ENCODE assay signal across 1 cellular context in genomic region chr11:60984149-60984548, GRCh38.
TF ChIP-seq lines count a peak whose summit lies in the region.

No MANE protein-coding gene starts in this region.

TF ChIP-seq in HepG2, 621 proteins besides CTCF, POLR2A, EP300 and RAD21:
- TF ChIP-seq, protein P1, sequence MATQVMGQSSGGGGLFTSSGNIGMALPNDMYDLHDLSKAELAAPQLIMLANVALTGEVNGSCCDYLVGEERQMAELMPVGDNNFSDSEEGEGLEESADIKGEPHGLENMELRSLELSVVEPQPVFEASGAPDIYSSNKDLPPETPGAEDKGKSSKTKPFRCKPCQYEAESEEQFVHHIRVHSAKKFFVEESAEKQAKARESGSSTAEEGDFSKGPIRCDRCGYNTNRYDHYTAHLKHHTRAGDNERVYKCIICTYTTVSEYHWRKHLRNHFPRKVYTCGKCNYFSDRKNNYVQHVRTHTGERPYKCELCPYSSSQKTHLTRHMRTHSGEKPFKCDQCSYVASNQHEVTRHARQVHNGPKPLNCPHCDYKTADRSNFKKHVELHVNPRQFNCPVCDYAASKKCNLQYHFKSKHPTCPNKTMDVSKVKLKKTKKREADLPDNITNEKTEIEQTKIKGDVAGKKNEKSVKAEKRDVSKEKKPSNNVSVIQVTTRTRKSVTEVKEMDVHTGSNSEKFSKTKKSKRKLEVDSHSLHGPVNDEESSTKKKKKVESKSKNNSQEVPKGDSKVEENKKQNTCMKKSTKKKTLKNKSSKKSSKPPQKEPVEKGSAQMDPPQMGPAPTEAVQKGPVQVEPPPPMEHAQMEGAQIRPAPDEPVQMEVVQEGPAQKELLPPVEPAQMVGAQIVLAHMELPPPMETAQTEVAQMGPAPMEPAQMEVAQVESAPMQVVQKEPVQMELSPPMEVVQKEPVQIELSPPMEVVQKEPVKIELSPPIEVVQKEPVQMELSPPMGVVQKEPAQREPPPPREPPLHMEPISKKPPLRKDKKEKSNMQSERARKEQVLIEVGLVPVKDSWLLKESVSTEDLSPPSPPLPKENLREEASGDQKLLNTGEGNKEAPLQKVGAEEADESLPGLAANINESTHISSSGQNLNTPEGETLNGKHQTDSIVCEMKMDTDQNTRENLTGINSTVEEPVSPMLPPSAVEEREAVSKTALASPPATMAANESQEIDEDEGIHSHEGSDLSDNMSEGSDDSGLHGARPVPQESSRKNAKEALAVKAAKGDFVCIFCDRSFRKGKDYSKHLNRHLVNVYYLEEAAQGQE (IDR thresholded peaks at IDR 0.05; ENCODE audit: borderline replicate concordance in 1 of 2, low read depth in 1 of 2, low read length in 2 of 2) = no peak
- no peak for TF ChIP-seq TRIM24 (CRISPR knock-in tag; IDR thresholded peaks at IDR 0.05)
- peak; percentile 25 to 69; a peak in 3 of 4 replicates for TF ChIP-seq MAFK (conservative IDR thresholded peaks at IDR 0.05 in 1 of 2, IDR thresholded peaks at IDR 0.05 in 1 of 2; ENCODE audit: low read length in 2 of 2)
- TF ChIP-seq MAFF (IDR thresholded peaks at IDR 0.05; ENCODE audit: low read depth, low read length) = peak; percentile 56
